In genomic region chr19:54214217-54214616, GRCh38 we compare ENCODE assay signal across 1 cellular context.
TF ChIP-seq lines count a peak whose summit lies in the region.
"Not testable (repeated sequence)": the region's sequence is repeated elsewhere in the genome, so short reads cannot be mapped to it uniquely, and the experiment has no call there.

No MANE protein-coding gene starts in this region.

TF ChIP-seq in HepG2, 621 proteins besides CTCF, POLR2A, EP300 and RAD21:
- not testable (repeated sequence) for TF ChIP-seq FOXP1 (IDR thresholded peaks at IDR 0.05)
- TF ChIP-seq FOXP1 (CRISPR knock-in tag; IDR thresholded peaks at IDR 0.05) (peak; percentile 24; the same call in 1 of the 2 replicates), RARA (CRISPR knock-in tag; IDR thresholded peaks at IDR 0.05) (peak; percentile 80), HNF4A (CRISPR knock-in tag; IDR thresholded peaks at IDR 0.05) (0 out of 2 replicates have a peak, but pooled peaks have one; percentile 6), NR2F2 (IDR thresholded peaks at IDR 0.05; ENCODE audit: borderline replicate concordance, low read depth) (0 out of 2 replicates have a peak, but pooled peaks have one; percentile 18), BCL6 (CRISPR knock-in tag; IDR thresholded peaks at IDR 0.05) (peak; percentile 88), RXRB (CRISPR knock-in tag; IDR thresholded peaks at IDR 0.05; ENCODE audit: borderline replicate concordance) (0 out of 2 replicates have a peak, but pooled peaks have one; percentile 20), PAXIP1 (CRISPR knock-in tag; conservative IDR thresholded peaks at IDR 0.05) (peak; percentile 22; the same call in 1 of the 2 replicates)
